In genomic region chr16:53781023-53781605, GRCh38 we compare ENCODE assay signal across 12 cellular contexts.
DNase-seq lines count a peak whose midpoint lies in the region; ATAC-seq and TF ChIP-seq lines count a peak whose summit lies in the region.
"Had no signal": no experiment of that assay in that cellular context is flagged by ENCODE, and none has a peak within 500 bp of the region (broad histone marks: within the 10 kb centered on the region; RNA-seq: fewer than 3 reads in every experiment).

No MANE protein-coding gene starts in this region.

- H4K20me1 ChIP-seq in PC-3 (ENCODE audit: low read length) = no peaks in the 10 kb centered on the region

- intact Hi-C loops in PC-3 (cut with micrococcal nuclease) = loop anchor here (5.0 kb wide), 1 partner anchor 36 kb away; no protein-coding TSS in a partner anchor
- intact Hi-C loops in CD8-positive, alpha-beta T cell (cut with DNase I, micrococcal nuclease) = no loop called here

- H3K4me2 ChIP-seq in PC-3 (ENCODE audit: low read length) = peak overlapping the region; percentile 32

- no peaks in the 10 kb centered on the region for H3K9me3 ChIP-seq in PC-3 (ENCODE audit: low read length)
- no peaks in the 10 kb centered on the region for H3K9me3 ChIP-seq in CD8-positive, alpha-beta T cell (ENCODE audit: low read length)

- H3K4me1 Mint-ChIP-seq in T-helper 2 cell treated with Interferon-gamma antibody and Interleukin-4, amounts not matched to agents 5 μg/mL and 100 μg/mL, for 36 hours (ENCODE audit: low read depth) = peaks cover 7% of the 10 kb centered on the region
- H3K4me1 Mint-ChIP-seq in stimulated activated effector memory CD8-positive, alpha-beta T cell treated with anti-CD3 and anti-CD28 coated beads, Interleukin-12 subunit alpha, Interleukin-12 subunit beta, amount 100 ng/mL, for 72 hours = peaks cover 41% of the 10 kb centered on the region
- peaks cover 43% of the 10 kb centered on the region for H3K4me1 Mint-ChIP-seq in CD8-positive, alpha-beta T cell (ENCODE audit: low read depth)

- H3K36me3 Mint-ChIP-seq in T-helper 2 cell treated with Interferon-gamma antibody and Interleukin-4, amounts not matched to agents 5 μg/mL and 100 μg/mL, for 36 hours (ENCODE audit: low read depth) = peaks cover 2% of the 10 kb centered on the region
- no peaks in the 10 kb centered on the region for H3K36me3 Mint-ChIP-seq in stimulated activated effector memory CD8-positive, alpha-beta T cell treated with anti-CD3 and anti-CD28 coated beads, Interleukin-12 subunit alpha, Interleukin-12 subunit beta, amount 100 ng/mL, for 72 hours
- H3K36me3 Mint-ChIP-seq in CD8-positive, alpha-beta T cell = no peaks in the 10 kb centered on the region

- H3K27me3 Mint-ChIP-seq in T-helper 2 cell treated with Interferon-gamma antibody and Interleukin-4, amounts not matched to agents 5 μg/mL and 100 μg/mL, for 36 hours (ENCODE audit: low read depth) = no peaks in the 10 kb centered on the region
- no peaks in the 10 kb centered on the region for H3K27me3 Mint-ChIP-seq in CD8-positive, alpha-beta T cell (ENCODE audit: low read depth)
- H3K27me3 Mint-ChIP-seq: activated naive CD8-positive, alpha-beta T cell had no signal

- no peaks in the 10 kb centered on the region for H3K36me3 ChIP-seq in PC-3 (ENCODE audit: low read depth, low read length)
- H3K36me3 ChIP-seq in CD8-positive, alpha-beta T cell (ENCODE audit: insufficient read depth, low read length) = no peaks in the 10 kb centered on the region

- H3K4me3 Mint-ChIP-seq in T-helper 2 cell treated with Interferon-gamma antibody and Interleukin-4, amounts not matched to agents 5 μg/mL and 100 μg/mL, for 36 hours = no peak overlapping the region
- no peak overlapping the region for H3K4me3 Mint-ChIP-seq in stimulated activated effector memory CD8-positive, alpha-beta T cell treated with anti-CD3 and anti-CD28 coated beads, Interleukin-12 subunit alpha, Interleukin-12 subunit beta, amount 100 ng/mL, for 72 hours
- no peak overlapping the region for H3K4me3 Mint-ChIP-seq in CD8-positive, alpha-beta T cell
- H3K4me3 Mint-ChIP-seq: activated naive CD8-positive, alpha-beta T cell; mesothelial cell of epicardium had no signal

- CTCF ChIA-PET in PC-3 (lab: Charles Lee) = no interaction called here
- CTCF ChIA-PET in CD8-positive, alpha-beta T cell (lab: Charles Lee) = no interaction called here

- H3K27ac Mint-ChIP-seq in T-helper 2 cell treated with Interferon-gamma antibody and Interleukin-4, amounts not matched to agents 5 μg/mL and 100 μg/mL, for 36 hours = no peak overlapping the region
- no peak overlapping the region for H3K27ac Mint-ChIP-seq in stimulated activated effector memory CD8-positive, alpha-beta T cell treated with anti-CD3 and anti-CD28 coated beads, Interleukin-12 subunit alpha, Interleukin-12 subunit beta, amount 100 ng/mL, for 72 hours
- no peak overlapping the region for H3K27ac Mint-ChIP-seq in CD8-positive, alpha-beta T cell
- H3K27ac Mint-ChIP-seq: activated naive CD8-positive, alpha-beta T cell; mesothelial cell of epicardium had no signal

- POLR2A ChIA-PET in PC-3 (lab: Charles Lee; ENCODE audit: unreplicated experiment) = no interaction called here
- POLR2A ChIA-PET in CD8-positive, alpha-beta T cell (lab: Charles Lee) = no interaction called here

- H3K9ac ChIP-seq in PC-3 (ENCODE audit: low read length) = no peak overlapping the region

- no TSS peak for BruUV-seq in PC-3 (replicated peaks; lab: Mats Ljungman, UMichigan)

- no peak overlapping the region for H3K4me3 ChIP-seq in PC-3 (ENCODE audit: low read length)
- H3K4me3 ChIP-seq in CD8-positive, alpha-beta T cell (ENCODE audit: low read depth, low read length) = no peak overlapping the region

- H3K79me2 ChIP-seq in PC-3 (ENCODE audit: low read length) = peaks cover 76% of the 10 kb centered on the region

- H3K27ac ChIP-seq in PC-3 (ENCODE audit: low read length) = peak overlapping the region; percentile 66
- no peak overlapping the region for H3K27ac ChIP-seq in CD8-positive, alpha-beta T cell (ENCODE audit: low read depth, low read length)

- H3K9me3 Mint-ChIP-seq in T-helper 2 cell treated with Interferon-gamma antibody and Interleukin-4, amounts not matched to agents 5 μg/mL and 100 μg/mL, for 36 hours = no peaks in the 10 kb centered on the region
- H3K9me3 Mint-ChIP-seq in stimulated activated effector memory CD8-positive, alpha-beta T cell treated with anti-CD3 and anti-CD28 coated beads, Interleukin-12 subunit alpha, Interleukin-12 subunit beta, amount 100 ng/mL, for 72 hours = no peaks in the 10 kb centered on the region
- no peaks in the 10 kb centered on the region for H3K9me3 Mint-ChIP-seq in CD8-positive, alpha-beta T cell

- H2AFZ ChIP-seq in PC-3 (ENCODE audit: low read length) = no peak overlapping the region

- no peak for TF ChIP-seq CTCF in PC-3 (conservative IDR thresholded peaks at IDR 0.05; ENCODE audit: low read depth, low read length)
- TF ChIP-seq CTCF in CD8-positive, alpha-beta T cell (IDR thresholded peaks at IDR 0.05) = no peak

- peaks cover 3% of the 10 kb centered on the region for H3F3A ChIP-seq in PC-3 (ENCODE audit: low read length, unreplicated experiment)

- H3K27me3 ChIP-seq in PC-3 (ENCODE audit: low read length) = no peaks in the 10 kb centered on the region
- no peaks in the 10 kb centered on the region for H3K27me3 ChIP-seq in CD8-positive, alpha-beta T cell (ENCODE audit: insufficient read depth, low read length)

- ATAC-seq in PC-3 = peak; percentile 77
- ATAC-seq in stimulated activated effector memory CD8-positive, alpha-beta T cell treated with anti-CD3 and anti-CD28 coated beads, Interleukin-12 subunit alpha, Interleukin-12 subunit beta, amount 100 ng/mL, for 72 hours = peak; percentile 62
- no peak for ATAC-seq in CD8-positive, alpha-beta T cell

- peaks cover 66% of the 10 kb centered on the region for H3K4me1 ChIP-seq in PC-3 (ENCODE audit: insufficient read depth, low read length)
- H3K4me1 ChIP-seq in CD8-positive, alpha-beta T cell (ENCODE audit: insufficient read depth, low read length) = no peaks in the 10 kb centered on the region

- H3K9me2 ChIP-seq in PC-3 (replicated peaks; ENCODE audit: low read length) = no peaks in the 10 kb centered on the region

- peak; percentile 11 for DNase-seq in T-helper 2 cell treated with Interferon-gamma antibody and Interleukin-4, amounts not matched to agents 5 μg/mL and 100 μg/mL, for 36 hours (ENCODE audit: low spot score)
- DNase-seq in T-helper 2 cell (no peak), PC-3 (peak; percentile 71), fibroblast of gingiva (ENCODE audit: low read depth) (peak; percentile 34), amniotic stem cell (lab: John Stamatoyannopoulos, UW) (no peak), NCI-H2171 (lab: John Stamatoyannopoulos, UW) (no peak)
- no peak for DNase-seq in stimulated activated effector memory CD8-positive, alpha-beta T cell treated with anti-CD3 and anti-CD28 coated beads, Interleukin-12 subunit alpha, Interleukin-12 subunit beta, amount 100 ng/mL, for 72 hours (ENCODE audit: low spot score in 2 of 2)
- no peak for DNase-seq in CD8-positive, alpha-beta T cell
- DNase-seq: activated CD8-positive, alpha-beta memory T cell treated with anti-CD3 and anti-CD28 coated beads, Interleukin-2, amount 50 U/mL, for 4 hours; NCI-H187 had no signal

Comparison
In these comparisons a context has a peak if more than half of its experiments do, and no peak if none do; other contexts are left out.
1. DNase-seq: peak in T-helper 2 cell treated with Interferon-gamma antibody and Interleukin-4, amounts not matched to agents 5 μg/mL and 100 μg/mL, for 36 hours (single experiment), PC-3 (single experiment) and fibroblast of gingiva (single experiment); none in T-helper 2 cell (0 of 5), stimulated activated effector memory CD8-positive, alpha-beta T cell treated with anti-CD3 and anti-CD28 coated beads, Interleukin-12 subunit alpha, Interleukin-12 subunit beta, amount 100 ng/mL, for 72 hours (0 of 2), CD8-positive, alpha-beta T cell (0 of 7), amniotic stem cell (single experiment) and NCI-H2171 (single experiment).